Comparison of ENCODE assay signal across 8 cellular contexts in genomic region chr1:54764132-54764921, GRCh38. TPM values are rescaled to one million over a fixed set of nuclear protein-coding genes. Genes with fewer than 3 reads are reported as not detected.
DNase-seq lines count a peak whose midpoint lies in the region; ATAC-seq, FAIRE-seq and TF ChIP-seq lines count a peak whose summit lies in the region.

Gene PARS2, minus strand, starts transcription at chr1:54764523. Its CDS starts 5,362 bp downstream, at chr1:54759161.

- intact Hi-C loops in prostate gland (cut with DNase I) = loop anchor here (5.0 kb wide), 1 partner anchor 712 kb away; the partner anchor contains the start of genes TCEANC2 and TMEM59

- ATAC-seq in GM18499 (IDR thresholded peaks at IDR 0.05; ENCODE audit: insufficient read depth, unreplicated experiment) (peak; percentile 89), HG02938 (IDR thresholded peaks at IDR 0.05; ENCODE audit: unreplicated experiment) (peak; percentile 94), T-helper 17 cell (peak; percentile 97)

- H3K4me1 Mint-ChIP-seq in T-helper 17 cell = peaks cover 17% of the 10 kb centered on the region

- H3K4me1 ChIP-seq in right atrium auricular region (peaks cover 0 to 15% of the 10 kb centered on the region in 2 donors), prostate gland (replicated peaks) (peaks cover 3% of the 10 kb centered on the region)

- H3K36me3 ChIP-seq in right atrium auricular region (no peaks in the 10 kb centered on the region), prostate gland (no peaks in the 10 kb centered on the region)

- no peaks in the 10 kb centered on the region for H3K9me3 ChIP-seq in T-helper 17 cell (ENCODE audit: control insufficient read depth, low read length, poor library complexity, severe bottlenecking)
- no peaks in the 10 kb centered on the region for H3K9me3 ChIP-seq in right atrium auricular region
- H3K9me3 ChIP-seq in prostate gland = no peaks in the 10 kb centered on the region

- FAIRE-seq in urothelium cell line (lab: Jason Lieb, UNC) = peak; percentile 70

- peak within 1 kb of the TSS; percentile 93 for H3K27ac Mint-ChIP-seq in T-helper 17 cell

- TF ChIP-seq CTCF in right atrium auricular region (IDR thresholded peaks at IDR 0.05) (no peak), prostate gland (IDR thresholded peaks at IDR 0.05) (no peak)

- TF ChIP-seq POLR2A in prostate gland (IDR thresholded peaks at IDR 0.05) = peak; percentile 76

- H3K4me3 ChIP-seq in right atrium auricular region = peak within 1 kb of the TSS; percentile 77 to 89
- H3K4me3 ChIP-seq in prostate gland = peak within 1 kb of the TSS; percentile 63 to 64

- peaks cover 2% of the 10 kb centered on the region for H3K36me3 Mint-ChIP-seq in T-helper 17 cell (ENCODE audit: low read depth)

- DNase-seq in NCI-H1694 treated with DMSO at 0.1 percent for 48 hours (lab: John Stamatoyannopoulos, UW) = peak; percentile 100
- peak; percentile 90 to 97 (median 96) for DNase-seq in T-helper 17 cell
- peak; percentile 40 to 99 (median 94) for DNase-seq in anterior cingulate cortex (lab: John Stamatoyannopoulos, UW)
- peak; percentile 97 for DNase-seq in right atrium auricular region (ENCODE audit: low spot score)
- DNase-seq in prostate gland (ENCODE audit: low spot score) = peak; percentile 96
- DNase-seq in urothelium cell line (ENCODE audit: low spot score) = peak; percentile 99

- H3K4me3 Mint-ChIP-seq in T-helper 17 cell = peak within 1 kb of the TSS; percentile 97

- 0% methylated on average over 55 of the region's 57 CpGs for WGBS in prostate gland

- no peaks in the 10 kb centered on the region for H3K27me3 ChIP-seq in right atrium auricular region
- no peaks in the 10 kb centered on the region for H3K27me3 ChIP-seq in prostate gland (replicated peaks; ENCODE audit: insufficient read depth)

- H3K27ac ChIP-seq in right atrium auricular region (peak within 1 kb of the TSS; percentile 54 to 68), prostate gland (peak within 1 kb of the TSS; percentile 69 to 71)

- H3K27me3 Mint-ChIP-seq in T-helper 17 cell = no peaks in the 10 kb centered on the region

RNA-seq across cellular contexts. Expression of gene PARS2, which starts in this region (rescaled TPM):
- under 1 TPM; 0.37 to 0.80 TPM for total RNA-seq in T-helper 17 cell
- total RNA-seq in right atrium auricular region = 1 to 10 TPM; 3.9 to 4.0 TPM
- total RNA-seq in prostate gland = 10 to 100 TPM; 12.0 to 12.2 TPM

Comparison
In these comparisons a context has a peak if more than half of its experiments do, and no peak if none do; other contexts are left out.
1. Peak in every context shown above with its lines: DNase-seq, ATAC-seq, H3K4me3 ChIP-seq and H3K27ac ChIP-seq.
2. Peak in DNase-seq and ATAC-seq in T-helper 17 cell; RNA of the gene not detected or under 1 TPM.